ENCODE assay signal across 30 cellular contexts in the genomic region with DNA sequence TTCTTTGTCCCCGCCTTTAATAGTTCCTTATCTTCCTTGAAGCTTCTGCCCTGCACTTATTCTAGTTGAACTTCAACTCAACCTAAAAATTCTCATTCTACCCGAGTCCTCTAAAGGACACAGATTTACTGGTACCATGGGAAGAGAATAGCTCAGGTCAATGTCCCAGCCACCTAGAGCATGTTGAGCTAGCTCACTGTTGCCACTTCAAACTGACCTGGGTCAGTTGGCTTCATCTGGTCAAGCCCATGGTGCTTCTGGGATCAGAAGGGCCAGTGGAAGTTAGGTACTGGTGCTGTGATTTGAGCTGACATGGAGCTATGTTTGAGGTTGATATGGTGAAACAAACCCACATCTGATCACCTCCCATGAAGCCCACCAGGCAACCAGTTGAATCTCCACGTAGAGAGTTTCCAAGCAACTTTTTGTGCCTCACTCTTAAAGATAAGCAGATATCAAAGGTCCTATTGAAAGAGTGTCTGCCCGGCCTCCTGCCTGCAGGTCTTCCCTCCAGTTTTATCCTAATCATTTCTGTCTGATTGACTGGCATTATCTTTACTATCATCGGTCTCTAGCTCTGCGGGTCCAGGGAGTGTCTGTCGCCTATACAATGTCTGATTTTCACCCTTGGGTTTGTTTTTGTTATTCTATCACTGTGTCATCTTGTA. TPM values are rescaled to one million over a fixed set of nuclear protein-coding genes. Genes with fewer than 3 reads are reported as not detected.
"Had no signal": no experiment of that assay in that cellular context is flagged by ENCODE, and none has a peak within 500 bp of the region (broad histone marks: within the 10 kb centered on the region; RNA-seq: fewer than 3 reads in every experiment).

No MANE protein-coding gene starts in this region.

- DNase-seq: colonic mucosa; effector CD8-positive, alpha-beta T cell; foreskin keratinocyte; heart left ventricle; hippocampal formation; kidney glomerular epithelial cell; left colon; left ventricle myocardium superior; lower lobe of right lung; mucosa of descending colon; naive B cell; nucleus accumbens; retina; stimulated activated CD4-positive, alpha-beta T cell treated with anti-CD3 and anti-CD28 coated beads, Interleukin-12 subunit alpha, Interleukin-12 subunit beta, amount 100 ng/mL, for 4 hours; stimulated activated CD4-positive, alpha-beta T cell treated with anti-CD3 and anti-CD28 coated beads, Interleukin-1b, Interleukin-23, amount 100 ng/mL, for 48 hours; stimulated activated CD4-positive, alpha-beta T cell treated with anti-CD3 and anti-CD28 coated beads, Interleukin-4, amount 100 ng/mL, for 24 hours; stimulated activated naive CD4-positive, alpha-beta T cell treated with Interleukin-2 at 50 U/mL for 16 hours; stomach; tibial artery; upper lobe of left lung had no signal

- H3K4me3 Mint-ChIP-seq: central memory CD8-positive, alpha-beta T cell; dendritic cell treated with granulocyte-macrophage colony-stimulating factor and Interleukin-4, amounts not matched to agents 40 ng/mL and 50 ng/mL, for 4 days; mesothelial cell of epicardium; naive B cell; natural killer cell treated with Interleukin-12 subunit alpha and Interleukin-12 subunit beta and Interleukin-15 and Interleukin-18, amount 100 ng/mL, for 72 hours; stimulated activated effector memory CD8-positive, alpha-beta T cell treated with anti-CD3 and anti-CD28 coated beads, Interleukin-12 subunit alpha, Interleukin-12 subunit beta, amount 100 ng/mL, for 72 hours had no signal

- H3K9me3 Mint-ChIP-seq: central memory CD8-positive, alpha-beta T cell; dendritic cell treated with granulocyte-macrophage colony-stimulating factor and Interleukin-4, amounts not matched to agents 40 ng/mL and 50 ng/mL, for 4 days; natural killer cell treated with Interleukin-12 subunit alpha and Interleukin-12 subunit beta and Interleukin-15 and Interleukin-18, amount 100 ng/mL, for 72 hours; stimulated activated effector memory CD8-positive, alpha-beta T cell treated with anti-CD3 and anti-CD28 coated beads, Interleukin-12 subunit alpha, Interleukin-12 subunit beta, amount 100 ng/mL, for 72 hours had no signal

- H3K4me2 ChIP-seq: smooth muscle cell had no signal

- H3K36me3 ChIP-seq: colonic mucosa, esophagus muscularis mucosa, gastroesophageal sphincter, heart left ventricle, lower lobe of right lung, ovary, stomach, tibial artery, upper lobe of left lung had no signal

- H3K36me3 Mint-ChIP-seq: natural killer cell treated with Interleukin-12 subunit alpha and Interleukin-12 subunit beta and Interleukin-15 and Interleukin-18, amount 100 ng/mL, for 72 hours; stimulated activated effector memory CD8-positive, alpha-beta T cell treated with anti-CD3 and anti-CD28 coated beads, Interleukin-12 subunit alpha, Interleukin-12 subunit beta, amount 100 ng/mL, for 72 hours had no signal

- H3K9me3 ChIP-seq: colonic mucosa, mucosa of descending colon, ovary, upper lobe of left lung had no signal

- H3K4me1 ChIP-seq: colonic mucosa, esophagus muscularis mucosa, foreskin keratinocyte, gastroesophageal sphincter, lower lobe of right lung, tibial artery, upper lobe of left lung had no signal

- H3K27me3 ChIP-seq: colonic mucosa, ovary, upper lobe of left lung had no signal

- H3K27ac Mint-ChIP-seq: dendritic cell treated with granulocyte-macrophage colony-stimulating factor and Interleukin-4, amounts not matched to agents 40 ng/mL and 50 ng/mL, for 4 days; mesothelial cell of epicardium; naive B cell; natural killer cell treated with Interleukin-12 subunit alpha and Interleukin-12 subunit beta and Interleukin-15 and Interleukin-18, amount 100 ng/mL, for 72 hours; stimulated activated effector memory CD8-positive, alpha-beta T cell treated with anti-CD3 and anti-CD28 coated beads, Interleukin-12 subunit alpha, Interleukin-12 subunit beta, amount 100 ng/mL, for 72 hours had no signal

- H3K4me3 ChIP-seq: colonic mucosa, esophagus muscularis mucosa, gastroesophageal sphincter, heart left ventricle, lower lobe of right lung, mucosa of descending colon, ovary, smooth muscle cell, stomach, tibial artery, upper lobe of left lung had no signal

- H3K27ac ChIP-seq: colonic mucosa, esophagus muscularis mucosa, foreskin keratinocyte, gastroesophageal sphincter, heart left ventricle, lower lobe of right lung, stomach, tibial artery, upper lobe of left lung had no signal

- ATAC-seq: foreskin keratinocyte; gastroesophageal sphincter; heart left ventricle; left colon; left ventricle myocardium superior; lower lobe of right lung; mucosa of descending colon; natural killer cell treated with Interleukin-12 subunit alpha and Interleukin-12 subunit beta and Interleukin-15 and Interleukin-18, amount 100 ng/mL, for 72 hours; sciatic nerve; stimulated activated effector memory CD8-positive, alpha-beta T cell treated with anti-CD3 and anti-CD28 coated beads, Interleukin-12 subunit alpha, Interleukin-12 subunit beta, amount 100 ng/mL, for 72 hours had no signal

RNA-seq across cellular contexts. Expression of gene GREB1, which starts 17.2 kb away (rescaled TPM):
- polyA plus RNA-seq: foreskin keratinocyte had no signal
